ENCODE assay signal across 8 cellular contexts in genomic region chr6:36986704-36987047, GRCh38. TPM values are rescaled to one million over a fixed set of nuclear protein-coding genes. Genes with fewer than 3 reads are reported as not detected.
DNase-seq lines count a peak whose midpoint lies in the region; ATAC-seq and TF ChIP-seq lines count a peak whose summit lies in the region.

No MANE protein-coding gene starts in this region.

- intact Hi-C loops in testis (cut with DNase I; ENCODE audit: low total_unique reads), result loop anchor here (10.0 kb wide), 1 partner anchor 102 kb away; the partner anchor contains the start of gene C6orf89

- H3K4me3 Mint-ChIP-seq in GM23338, result peak overlapping the region; percentile 97
- peak overlapping the region; percentile 100 for H3K4me3 Mint-ChIP-seq in activated naive CD8-positive, alpha-beta T cell

- peaks cover 3% of the 10 kb centered on the region; the same call in 1 of the 2 replicates for H3F3A ChIP-seq in GM23338 (replicated peaks; ENCODE audit: low read depth)

- TF ChIP-seq POLR2A in testis (IDR thresholded peaks at IDR 0.05), result no peak

- peak overlapping the region; percentile 84; the same call in 1 of the 2 replicates for H2AFZ ChIP-seq in GM23338

- H3K4me2 ChIP-seq in GM23338, result peak overlapping the region; percentile 99

- peaks cover 13% of the 10 kb centered on the region for H3K4me1 Mint-ChIP-seq in GM23338
- peaks cover 19% of the 10 kb centered on the region for H3K4me1 Mint-ChIP-seq in activated naive CD8-positive, alpha-beta T cell (ENCODE audit: low read depth)

- no peaks in the 10 kb centered on the region; the same call in 2 of the 3 replicates for H3K36me3 Mint-ChIP-seq in GM23338 (ENCODE audit: low read depth)
- H3K36me3 Mint-ChIP-seq in activated naive CD8-positive, alpha-beta T cell, result peaks cover 3% of the 10 kb centered on the region

- no peaks in the 10 kb centered on the region; the same call in 1 of the 3 replicates for H3K9me3 Mint-ChIP-seq in GM23338
- H3K9me3 Mint-ChIP-seq in activated naive CD8-positive, alpha-beta T cell (ENCODE audit: low read depth), result no peaks in the 10 kb centered on the region

- no peaks in the 10 kb centered on the region for H3K27me3 ChIP-seq in GM23338 (ENCODE audit: insufficient read depth)
- peaks cover 2% of the 10 kb centered on the region for H3K27me3 ChIP-seq in kidney epithelial cell (ENCODE audit: control insufficient read depth, insufficient read depth, low read length)
- H3K27me3 ChIP-seq in testis, result no peaks in the 10 kb centered on the region

- no peaks in the 10 kb centered on the region for H3K9me3 ChIP-seq in testis

- no peaks in the 10 kb centered on the region for H3K36me3 ChIP-seq in GM23338 (ENCODE audit: insufficient read depth)
- H3K36me3 ChIP-seq in kidney epithelial cell (ENCODE audit: control insufficient read depth, insufficient read depth, low read length), result no peaks in the 10 kb centered on the region
- no peaks in the 10 kb centered on the region for H3K36me3 ChIP-seq in testis (ENCODE audit: low read depth, missing control alignments)

- peaks cover 39% of the 10 kb centered on the region for H3K4me1 ChIP-seq in GM23338 (ENCODE audit: insufficient read depth)
- H3K4me1 ChIP-seq in testis, result peaks cover 36% of the 10 kb centered on the region

- peaks cover 6% of the 10 kb centered on the region for H3K27me3 Mint-ChIP-seq in GM23338 (ENCODE audit: insufficient read depth, low read depth, poor library complexity)
- H3K27me3 Mint-ChIP-seq in activated naive CD8-positive, alpha-beta T cell, result no peaks in the 10 kb centered on the region

- ATAC-seq in GM23338 (no peak; the same call in 2 of the 3 replicates), GM21526 (IDR thresholded peaks at IDR 0.05; ENCODE audit: low FRiP score, unreplicated experiment) (no peak), HG03139 (IDR thresholded peaks at IDR 0.05; ENCODE audit: unreplicated experiment) (no peak)

- H3K27ac ChIP-seq in 22Rv1 (peak overlapping the region; percentile 79), GM23338 (ENCODE audit: low read depth) (peak overlapping the region; percentile 88), testis (peak overlapping the region; percentile 92 to 98)

- 1 to 2% methylated on average over 8 of the region's 8 CpGs for WGBS in testis, 2 donors

- H3K9me2 ChIP-seq in GM23338 (ENCODE audit: insufficient read depth), result no peaks in the 10 kb centered on the region

- TF ChIP-seq CTCF in 22Rv1 (IDR thresholded peaks at IDR 0.05) (no peak), GM23338 (conservative IDR thresholded peaks at IDR 0.05; ENCODE audit: low read depth in 2 of 2) (no peak), kidney epithelial cell (IDR thresholded peaks at IDR 0.05; ENCODE audit: insufficient read depth, low read length, poor library complexity, severe bottlenecking) (no peak), testis (IDR thresholded peaks at IDR 0.05) (no peak)

- peaks cover 45% of the 10 kb centered on the region for H3K79me2 ChIP-seq in GM23338 (replicated peaks; ENCODE audit: insufficient read depth)

- peaks cover 28% of the 10 kb centered on the region for H4K20me1 ChIP-seq in GM23338 (replicated peaks; ENCODE audit: insufficient read depth)

- DNase-seq in GM23338 (ENCODE audit: low spot score) (no peak), kidney epithelial cell (ENCODE audit: low read depth) (no peak), testis (no peak), NCI-H187 treated with DMSO at 0.1 percent for 48 hours (lab: John Stamatoyannopoulos, UW) (no peak)

- H3K27ac Mint-ChIP-seq in GM23338, result peak overlapping the region; percentile 98
- H3K27ac Mint-ChIP-seq in activated naive CD8-positive, alpha-beta T cell, result peak overlapping the region; percentile 97

- H3K4me3 ChIP-seq in GM23338, result peak overlapping the region; percentile 90
- peak overlapping the region; percentile 100 for H3K4me3 ChIP-seq in kidney epithelial cell (ENCODE audit: low read depth, low read length)
- peak overlapping the region; percentile 92 to 100 for H3K4me3 ChIP-seq in testis

TF ChIP-seq in GM23338, 12 proteins besides CTCF, POLR2A, EP300 and RAD21:
- no peak for TF ChIP-seq NANOG (IDR thresholded peaks at IDR 0.05; ENCODE audit: borderline replicate concordance)
- no peak for TF ChIP-seq ZNF331 (CRISPR knock-in tag; IDR thresholded peaks at IDR 0.05; ENCODE audit: low read depth)
- TF ChIP-seq, protein P1, sequence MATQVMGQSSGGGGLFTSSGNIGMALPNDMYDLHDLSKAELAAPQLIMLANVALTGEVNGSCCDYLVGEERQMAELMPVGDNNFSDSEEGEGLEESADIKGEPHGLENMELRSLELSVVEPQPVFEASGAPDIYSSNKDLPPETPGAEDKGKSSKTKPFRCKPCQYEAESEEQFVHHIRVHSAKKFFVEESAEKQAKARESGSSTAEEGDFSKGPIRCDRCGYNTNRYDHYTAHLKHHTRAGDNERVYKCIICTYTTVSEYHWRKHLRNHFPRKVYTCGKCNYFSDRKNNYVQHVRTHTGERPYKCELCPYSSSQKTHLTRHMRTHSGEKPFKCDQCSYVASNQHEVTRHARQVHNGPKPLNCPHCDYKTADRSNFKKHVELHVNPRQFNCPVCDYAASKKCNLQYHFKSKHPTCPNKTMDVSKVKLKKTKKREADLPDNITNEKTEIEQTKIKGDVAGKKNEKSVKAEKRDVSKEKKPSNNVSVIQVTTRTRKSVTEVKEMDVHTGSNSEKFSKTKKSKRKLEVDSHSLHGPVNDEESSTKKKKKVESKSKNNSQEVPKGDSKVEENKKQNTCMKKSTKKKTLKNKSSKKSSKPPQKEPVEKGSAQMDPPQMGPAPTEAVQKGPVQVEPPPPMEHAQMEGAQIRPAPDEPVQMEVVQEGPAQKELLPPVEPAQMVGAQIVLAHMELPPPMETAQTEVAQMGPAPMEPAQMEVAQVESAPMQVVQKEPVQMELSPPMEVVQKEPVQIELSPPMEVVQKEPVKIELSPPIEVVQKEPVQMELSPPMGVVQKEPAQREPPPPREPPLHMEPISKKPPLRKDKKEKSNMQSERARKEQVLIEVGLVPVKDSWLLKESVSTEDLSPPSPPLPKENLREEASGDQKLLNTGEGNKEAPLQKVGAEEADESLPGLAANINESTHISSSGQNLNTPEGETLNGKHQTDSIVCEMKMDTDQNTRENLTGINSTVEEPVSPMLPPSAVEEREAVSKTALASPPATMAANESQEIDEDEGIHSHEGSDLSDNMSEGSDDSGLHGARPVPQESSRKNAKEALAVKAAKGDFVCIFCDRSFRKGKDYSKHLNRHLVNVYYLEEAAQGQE (IDR thresholded peaks at IDR 0.05; ENCODE audit: unreplicated experiment), result no peak
- TF ChIP-seq STAT1 (IDR thresholded peaks at IDR 0.05; ENCODE audit: unreplicated experiment), result no peak
- no peak for TF ChIP-seq EZH2phosphoT487 (IDR thresholded peaks at IDR 0.05; ENCODE audit: unreplicated experiment)
- no peak for TF ChIP-seq POLR2AphosphoS5 (IDR thresholded peaks at IDR 0.05; ENCODE audit: low read depth)
- TF ChIP-seq JUNB (IDR thresholded peaks at IDR 0.05; ENCODE audit: unreplicated experiment), result no peak
TF ChIP-seq in GM23338: peak in this region for 0.

RNA-seq across cellular contexts. Expression of gene MTCH1, which starts 0.7 kb away (rescaled TPM):
- 261 and 271 TPM in 2 replicates for total RNA-seq in GM23338 (2014; rRNA removed; shearing (Covaris generic))
- 108 and 109 TPM in 2 replicates for polyA plus RNA-seq in GM23338 (2016; fragmentation: Nextera tagmentation; extraction: Ambion mirVana)
- total RNA-seq in kidney epithelial cell, result 172 and 173 TPM in 2 replicates
- 100 to 1,000 TPM; 227 to 316 TPM for total RNA-seq in testis
- 157 TPM for polyA plus RNA-seq in testis (ENCODE audit: insufficient read depth, low read depth, low replicate concordance)

RNA-seq across cellular contexts. Expression of gene FGD2, which starts 18.8 kb away (rescaled TPM):
- total RNA-seq in GM23338 (2014; rRNA removed; shearing (Covaris generic)), result 0.14 and 0.35 TPM in 2 replicates
- polyA plus RNA-seq in GM23338 (2016; fragmentation: Nextera tagmentation; extraction: Ambion mirVana) (0.13 and 0.16 TPM in 2 replicates), testis (ENCODE audit: insufficient read depth, low read depth, low replicate concordance) (5.8 TPM)
- total RNA-seq in kidney epithelial cell (0.04 and 0.68 TPM in 2 replicates), testis (10 to 100 TPM in 1 of 2 donors, 1 to 10 TPM in 1; 7.0 to 16.0 TPM)

RNA-seq across cellular contexts. Expression of gene PI16, which starts 32.1 kb away (rescaled TPM):
- not detected in 2 replicates for total RNA-seq in GM23338 (2014; rRNA removed; shearing (Covaris generic))
- polyA plus RNA-seq in GM23338 (2016; fragmentation: Nextera tagmentation; extraction: Ambion mirVana), result 0.17 and 0.50 TPM in 2 replicates
- not detected in 2 replicates for total RNA-seq in kidney epithelial cell
- total RNA-seq in testis, result 10 to 100 TPM in 1 of 2 donors, 1 to 10 TPM in 1; 9.8 to 24.7 TPM
- polyA plus RNA-seq in testis (ENCODE audit: insufficient read depth, low read depth, low replicate concordance), result 79.3 TPM

Comparison
In these comparisons a context has a peak if more than half of its experiments do, and no peak if none do; other contexts are left out.
1. RNA of gene PI16, which starts 32.1 kb away (total RNA-seq): 9.8 to 24.7 TPM in testis; not detected in GM23338 and not detected in kidney epithelial cell; every median in the first group is over 10 times any median in the second.
2. Peak in every context shown above with its lines, with median percentiles within 50 percentile points of each other: H3K27ac ChIP-seq and H3K4me3 ChIP-seq.